ENCODE assay signal across 8 cellular contexts in genomic region chrX:49041683-49042529, GRCh38. TPM values are rescaled to one million over a fixed set of nuclear protein-coding genes. Genes with fewer than 3 reads are reported as not detected.
DNase-seq lines count a peak whose midpoint lies in the region; ATAC-seq and TF ChIP-seq lines count a peak whose summit lies in the region.

No MANE protein-coding gene starts in this region.

- peak overlapping the region; percentile 61 to 66 for H3K18ac ChIP-seq in mesenchymal stem cell (ENCODE audit: low read depth in 1 of 2, low read length in 2 of 2)

- H4K8ac ChIP-seq in mesenchymal stem cell (ENCODE audit: low read length): peak overlapping the region; percentile 28

- no peak overlapping the region for H2BK12ac ChIP-seq in mesenchymal stem cell (ENCODE audit: low read length in 2 of 2)

- intact Hi-C loops in vagina (cut with DNase I): loop anchor here (5.0 kb wide), 1 partner anchor 85 kb away; the partner anchor contains the start of gene OTUD5

- peak overlapping the region; percentile 93 for H3K9ac ChIP-seq in mesenchymal stem cell (ENCODE audit: low read length)

- ATAC-seq in central memory CD8-positive, alpha-beta T cell (replicated peaks; ENCODE audit: extremely low read depth, poor library complexity, severe bottlenecking): no peak

- peak overlapping the region; percentile 67 for H3K4me2 ChIP-seq in mesenchymal stem cell (ENCODE audit: low read length, poor library complexity, severe bottlenecking)

- H3K4ac ChIP-seq in mesenchymal stem cell (ENCODE audit: low read depth in 1 of 2, low read length in 2 of 2): peak overlapping the region in 1 of 2 experiments; percentile 93

- H3K27ac Mint-ChIP-seq in central memory CD8-positive, alpha-beta T cell (ENCODE audit: low read depth): peak overlapping the region; percentile 94

- H3K14ac ChIP-seq in mesenchymal stem cell (ENCODE audit: low read length in 2 of 2): no peak overlapping the region

- H2AFZ ChIP-seq in mesenchymal stem cell (ENCODE audit: low read depth, low read length): no peak overlapping the region

- H3K27ac ChIP-seq in mesenchymal stem cell (ENCODE audit: low read length, poor library complexity, severe bottlenecking) (peak overlapping the region; percentile 90), vagina (peak overlapping the region; percentile 95)

- H3K36me3 ChIP-seq in mesenchymal stem cell (ENCODE audit: control insufficient read depth in 1 of 2, insufficient read depth in 2 of 2, low read depth in 1 of 2, low read length in 2 of 2): peaks cover 22 to 26% of the 10 kb centered on the region in 2 experiments
- H3K36me3 ChIP-seq in vagina: peaks cover 0 to 18% of the 10 kb centered on the region in 2 donors

- H3K4me3 Mint-ChIP-seq in central memory CD8-positive, alpha-beta T cell: peak overlapping the region; percentile 79

- TF ChIP-seq CTCF in vagina (IDR thresholded peaks at IDR 0.05): no peak

- H3K79me1 ChIP-seq in mesenchymal stem cell (replicated peaks; ENCODE audit: low read length, poor library complexity, severe bottlenecking): no peaks in the 10 kb centered on the region

- H2BK5ac ChIP-seq in mesenchymal stem cell (ENCODE audit: low read depth, low read length, poor library complexity, severe bottlenecking): no peak overlapping the region

- H3K9me3 Mint-ChIP-seq in central memory CD8-positive, alpha-beta T cell: no peaks in the 10 kb centered on the region

- peaks cover 28% of the 10 kb centered on the region for H3K36me3 Mint-ChIP-seq in central memory CD8-positive, alpha-beta T cell (ENCODE audit: insufficient read depth)

- H2AK5ac ChIP-seq in mesenchymal stem cell (ENCODE audit: low read length, severe bottlenecking): peak overlapping the region; percentile 21

- TF ChIP-seq POLR2A in vagina (IDR thresholded peaks at IDR 0.05): no peak

- 0% methylated on average over 4 of the region's 11 CpGs for WGBS in mesenchymal stem cell

- H3K4me1 ChIP-seq in mesenchymal stem cell (ENCODE audit: control insufficient read depth, insufficient read depth, low read depth, low read length): peaks cover 10% of the 10 kb centered on the region
- peaks cover 20% of the 10 kb centered on the region for H3K4me1 ChIP-seq in vagina

- H3K9me3 ChIP-seq in mesenchymal stem cell (ENCODE audit: control insufficient read depth, low read length): no peaks in the 10 kb centered on the region
- no peaks in the 10 kb centered on the region for H3K9me3 ChIP-seq in vagina

- H3K23ac ChIP-seq in mesenchymal stem cell (ENCODE audit: low read length in 2 of 2): no peak overlapping the region

- H3K27me3 ChIP-seq in mesenchymal stem cell (ENCODE audit: control insufficient read depth in 1 of 2, insufficient read depth in 1 of 2, low read length in 2 of 2) (peaks cover 0 to 4% of the 10 kb centered on the region in 2 experiments), vagina (no peaks in the 10 kb centered on the region)

- H2BK15ac ChIP-seq in mesenchymal stem cell (ENCODE audit: low read depth, poor library complexity, severe bottlenecking): no peak overlapping the region

- peak overlapping the region; percentile 81 to 87 for H3K4me3 ChIP-seq in mesenchymal stem cell (ENCODE audit: insufficient read depth in 1 of 2, low read depth in 1 of 2, low read length in 2 of 2)
- H3K4me3 ChIP-seq in vagina: peak overlapping the region; percentile 59 to 83

- no peaks in the 10 kb centered on the region for H3K27me3 Mint-ChIP-seq in central memory CD8-positive, alpha-beta T cell

- DNase-seq in DMS153 (lab: John Stamatoyannopoulos, UW) (peak; percentile 0), DMS153 treated with DMSO at 0.1 percent for 48 hours (lab: John Stamatoyannopoulos, UW; ENCODE audit: unreplicated experiment) (no peak), OCI-M1 (lab: John Stamatoyannopoulos, UW) (peak; percentile 63), mesenchymal stem cell (peak; percentile 68), vagina (ENCODE audit: extremely low spot score in 2 of 2) (no peak), AG08396 (ENCODE audit: low spot score) (no peak), NCI-H446 treated with DMSO at 0.1 percent for 48 hours (lab: John Stamatoyannopoulos, UW) (no peak)
- DNase-seq in central memory CD8-positive, alpha-beta T cell (ENCODE audit: low spot score in 2 of 2): no peak

- H2BK120ac ChIP-seq in mesenchymal stem cell (ENCODE audit: low read depth, low read length): peak overlapping the region; percentile 19

- H4K91ac ChIP-seq in mesenchymal stem cell (ENCODE audit: low read length): peak overlapping the region; percentile 68

- H3K4me1 Mint-ChIP-seq in central memory CD8-positive, alpha-beta T cell: peaks cover 29% of the 10 kb centered on the region

RNA-seq across cellular contexts. Expression of gene TFE3, which starts 1.3 kb away (rescaled TPM):
- 50.6 TPM for polyA plus RNA-seq in mesenchymal stem cell (2013, experiment 1 of 2)
- polyA plus RNA-seq in mesenchymal stem cell (2013, experiment 2 of 2): 49.6 TPM
- 87.4 TPM for total RNA-seq in vagina

RNA-seq across cellular contexts. Expression of gene CCDC120, which starts 16.9 kb away (rescaled TPM):
- polyA plus RNA-seq in mesenchymal stem cell (2013, experiment 1 of 2): 4.3 TPM
- 4.0 TPM for polyA plus RNA-seq in mesenchymal stem cell (2013, experiment 2 of 2)
- 8.6 TPM for total RNA-seq in vagina

RNA-seq across cellular contexts. Expression of gene PRAF2, which starts 31.9 kb away (rescaled TPM):
- 124 TPM for polyA plus RNA-seq in mesenchymal stem cell (2013, experiment 1 of 2)
- 128 TPM for polyA plus RNA-seq in mesenchymal stem cell (2013, experiment 2 of 2)
- 24.1 TPM for total RNA-seq in vagina

RNA-seq across cellular contexts. Expression of gene WDR45, which starts 37.8 kb away (rescaled TPM):
- 55.5 TPM for polyA plus RNA-seq in mesenchymal stem cell (2013, experiment 1 of 2)
- polyA plus RNA-seq in mesenchymal stem cell (2013, experiment 2 of 2): 52.6 TPM
- total RNA-seq in vagina: 72.7 TPM

RNA-seq across cellular contexts. Expression of gene GRIPAP1, which starts 39.8 kb away (rescaled TPM):
- polyA plus RNA-seq in mesenchymal stem cell (2013, experiment 1 of 2): 14.9 TPM
- 14.8 TPM for polyA plus RNA-seq in mesenchymal stem cell (2013, experiment 2 of 2)
- total RNA-seq in vagina: 27.5 TPM

Comparison
In these comparisons a context has a peak if more than half of its experiments do, and no peak if none do; other contexts are left out.
1. DNase-seq: peak in DMS153 (single experiment), OCI-M1 (single experiment) and mesenchymal stem cell (single experiment); none in DMS153 treated with DMSO at 0.1 percent for 48 hours (single experiment), central memory CD8-positive, alpha-beta T cell (0 of 2), vagina (0 of 2), AG08396 (single experiment) and NCI-H446 treated with DMSO at 0.1 percent for 48 hours (single experiment).